1 cellular context compared by ENCODE assay signal in genomic region chr13:51415339-51415738, GRCh38.
TF ChIP-seq lines count a peak whose summit lies in the region.

No MANE protein-coding gene starts in this region.

TF ChIP-seq in HepG2, 621 proteins besides CTCF, POLR2A, EP300 and RAD21:
- TF ChIP-seq ZNF431 (CRISPR knock-in tag; IDR thresholded peaks at IDR 0.05; ENCODE audit: borderline replicate concordance, low read depth), result peak; percentile 92; the same call in 1 of the 2 replicates
